11 cellular contexts compared by ENCODE assay signal in genomic region chr15:35308802-35309201, GRCh38.
DNase-seq lines count a peak whose midpoint lies in the region; ATAC-seq and TF ChIP-seq lines count a peak whose summit lies in the region.
"Had no signal": no experiment of that assay in that cellular context is flagged by ENCODE, and none has a peak within 500 bp of the region (broad histone marks: within the 10 kb centered on the region; RNA-seq: fewer than 3 reads in every experiment).

No MANE protein-coding gene starts in this region.

- H2AFZ ChIP-seq in osteoblast (ENCODE audit: low read length), result no peak overlapping the region

- no peaks in the 10 kb centered on the region for H4K20me1 ChIP-seq in osteoblast (ENCODE audit: insufficient read depth, low read length)

- H3K4me1 ChIP-seq in Panc1 (ENCODE audit: control insufficient read depth, insufficient read depth, low read length) (peaks cover 10% of the 10 kb centered on the region), osteoblast (ENCODE audit: insufficient read depth, low read length) (peaks cover 49% of the 10 kb centered on the region)

- no peak overlapping the region for H3K4me3 ChIP-seq in Panc1 (ENCODE audit: low read depth in 2 of 2, low read length in 2 of 2)
- H3K4me3 ChIP-seq in osteoblast (ENCODE audit: insufficient read depth, low read length), result no peak overlapping the region

- H3K27ac Mint-ChIP-seq in glutamatergic neuron (ENCODE audit: unreplicated experiment), result no peak overlapping the region

- H3K27me3 ChIP-seq in Panc1 (ENCODE audit: control insufficient read depth, insufficient read depth, low read length) (no peaks in the 10 kb centered on the region), osteoblast (ENCODE audit: insufficient read depth, low read length) (no peaks in the 10 kb centered on the region)

- POLR2A ChIA-PET in Panc1 (lab: Charles Lee), result no interaction called here

- BruUV-seq in Panc1 (replicated peaks; lab: Mats Ljungman, UMichigan), result no TSS peak

- no peak overlapping the region for H3K4me3 Mint-ChIP-seq in glutamatergic neuron (ENCODE audit: unreplicated experiment)

- in situ Hi-C loops in Panc1 (cut with HindIII; ENCODE audit: low pct_unique_long_range_greater_than_20kb, low sequenced_read_pairs), result no loop called here

- H3K27ac ChIP-seq in Panc1 (ENCODE audit: low read length) (peak overlapping the region; percentile 26; the same call in 1 of the 2 replicates), osteoblast (ENCODE audit: low read depth, low read length) (peak overlapping the region; percentile 66)

- no peaks in the 10 kb centered on the region for H3K36me3 ChIP-seq in Panc1 (ENCODE audit: control insufficient read depth, insufficient read depth, low read length)
- no peaks in the 10 kb centered on the region for H3K36me3 ChIP-seq in osteoblast (ENCODE audit: insufficient read depth, low read length)

- no peak for TF ChIP-seq CTCF in Panc1 (IDR thresholded peaks at IDR 0.05)
- no peak for TF ChIP-seq CTCF in osteoblast (IDR thresholded peaks at IDR 0.05; ENCODE audit: extremely low read depth, low read depth, low read length)
- no peak for TF ChIP-seq CTCF in glutamatergic neuron (IDR thresholded peaks at IDR 0.05; ENCODE audit: partially characterized antibody, unreplicated experiment)

- no peaks in the 10 kb centered on the region for H3K27me3 Mint-ChIP-seq in glutamatergic neuron (ENCODE audit: unreplicated experiment)

- H3K4me1 Mint-ChIP-seq in glutamatergic neuron (ENCODE audit: low read depth, unreplicated experiment), result no peaks in the 10 kb centered on the region

- peak overlapping the region; percentile 38 for H3K4me2 ChIP-seq in osteoblast (ENCODE audit: insufficient read depth, low read length)

- ATAC-seq in Panc1 (peak; percentile 66; the same call in 1 of the 2 replicates), HG03280 (IDR thresholded peaks at IDR 0.05; ENCODE audit: unreplicated experiment) (no peak)
- ATAC-seq: activated CD4-positive, CD25-positive, alpha-beta regulatory T cell treated with anti-CD3 and anti-CD28 coated beads, Interleukin-2, amount 50 U/mL, for 24 hours had no signal

- H3K9me3 Mint-ChIP-seq in glutamatergic neuron (ENCODE audit: unreplicated experiment), result no peaks in the 10 kb centered on the region

- H3K9me3 ChIP-seq in Panc1 (ENCODE audit: control insufficient read depth, insufficient read depth, low read depth, low read length) (no peaks in the 10 kb centered on the region), osteoblast (ENCODE audit: low read depth, low read length) (no peaks in the 10 kb centered on the region)

- no peaks in the 10 kb centered on the region for H3K79me2 ChIP-seq in osteoblast (ENCODE audit: insufficient read depth, low read length)

- no peaks in the 10 kb centered on the region for H3K36me3 Mint-ChIP-seq in glutamatergic neuron (ENCODE audit: unreplicated experiment)

- DNase-seq in DMS114 treated with DMSO at 0.1 percent for 48 hours (lab: John Stamatoyannopoulos, UW; ENCODE audit: unreplicated experiment) (peak; percentile 60), Panc1 (ENCODE audit: low read depth, low spot score) (no peak), fibroblast of the conjunctiva (ENCODE audit: low read depth) (peak; percentile 90), osteoblast (ENCODE audit: insufficient read length, low spot score, missing footprints) (peak; percentile 36), hypothalamus (lab: John Stamatoyannopoulos, UW) (no peak), glutamatergic neuron (no peak), GM19238 (ENCODE audit: insufficient read length, low spot score) (no peak)
- DNase-seq: GDM1, NCI-H774 had no signal

- intact Hi-C loops in Panc1 (cut with micrococcal nuclease; ENCODE audit: unreplicated experiment), result no loop called here

- CTCF ChIA-PET in Panc1 (lab: Charles Lee), result interaction anchor here (0.6 to 0.7 kb wide), 2 partner anchors 20 to 1575 kb away, joined by 3 to 4 read pairs; no protein-coding TSS in a partner anchor

Comparison
In these comparisons a context has a peak if more than half of its experiments do, and no peak if none do; other contexts are left out.
1. DNase-seq: peak in DMS114 treated with DMSO at 0.1 percent for 48 hours (single experiment), fibroblast of the conjunctiva (single experiment) and osteoblast (single experiment); none in Panc1 (single experiment), hypothalamus (0 of 51), glutamatergic neuron (single experiment) and GM19238 (single experiment).